Comparison of ENCODE assay signal across 21 cellular contexts in genomic region chr1:211485480-211485857, GRCh38. TPM values are rescaled to one million over a fixed set of nuclear protein-coding genes. Genes with fewer than 3 reads are reported as not detected.
A peak's percentile ranks its signal among the peaks of the same experiment; 100 is the strongest.
DNase-seq lines count a peak whose midpoint lies in the region; TF ChIP-seq lines count a peak whose summit lies in the region.
"Had no signal": no experiment of that assay in that cellular context is flagged by ENCODE, and none has a peak within 500 bp of the region (broad histone marks: within the 10 kb centered on the region; RNA-seq: fewer than 3 reads in every experiment).

No MANE protein-coding gene starts in this region.

- no peak for TF ChIP-seq POLR2A in spleen (IDR thresholded peaks at IDR 0.05)

- H3K36me3 ChIP-seq in WERI-Rb-1 = peaks cover 71% of the 10 kb centered on the region
- H3K36me3 ChIP-seq in left ventricle myocardium inferior = no peaks in the 10 kb centered on the region
- no peaks in the 10 kb centered on the region for H3K36me3 ChIP-seq in spleen
- H3K36me3 ChIP-seq: BLaER1, HAP-1, SJSA1 had no signal

- H3K27ac ChIP-seq in WERI-Rb-1 = peak overlapping the region; percentile 98
- H3K27ac ChIP-seq in left ventricle myocardium inferior (replicated peaks) = peak overlapping the region; percentile 39
- H3K27ac ChIP-seq in spleen = no peak overlapping the region
- H3K27ac ChIP-seq: BLaER1, HL-60, RWPE1, SJSA1 had no signal

- H3K4me3 ChIP-seq in WERI-Rb-1 (ENCODE audit: low read depth, low read length) = peak overlapping the region; percentile 1
- no peak overlapping the region for H3K4me3 ChIP-seq in left ventricle myocardium inferior
- H3K4me3 ChIP-seq in spleen = no peak overlapping the region
- H3K4me3 ChIP-seq: BLaER1, HAP-1, SJSA1 had no signal

- intact Hi-C loops in left ventricle myocardium inferior (cut with micrococcal nuclease) = no loop called here
- intact Hi-C loops in spleen (cut with DNase I; ENCODE audit: low total_unique reads) = no loop called here

- DNase-seq in NCI-H524 (lab: John Stamatoyannopoulos, UW) = peak; percentile 76 to 85
- no peak for DNase-seq in NCI-H524 treated with DMSO at 0.1 percent for 48 hours (lab: John Stamatoyannopoulos, UW)
- no peak for DNase-seq in WERI-Rb-1
- no peak for DNase-seq in left ventricle myocardium inferior
- peak; percentile 51 for DNase-seq in spleen
- no peak for DNase-seq in mucosa of gallbladder (ENCODE audit: low spot score)
- no peak for DNase-seq in NCI-H1092 (lab: John Stamatoyannopoulos, UW)
- DNase-seq: CD8-positive, alpha-beta memory T cell; DND-41; Kasumi-1; NCI-H1417 treated with DMSO at 0.1 percent for 48 hours; NCI-H2081 treated with DMSO at 0.1 percent for 48 hours; NCI-H2227 treated with DMSO at 0.1 percent for 48 hours; NCI-H526 treated with DMSO at 0.1 percent for 48 hours; PC-3 had no signal

- TF ChIP-seq CTCF in WERI-Rb-1 (IDR thresholded peaks at IDR 0.05; ENCODE audit: low read depth, low read length) (no peak), left ventricle myocardium inferior (IDR thresholded peaks at IDR 0.05; ENCODE audit: borderline replicate concordance) (no peak), spleen (IDR thresholded peaks at IDR 0.05 in 8 of 11, conservative IDR thresholded peaks at IDR 0.05 in 3 of 11) (no peak)

- H3K9me3 ChIP-seq in WERI-Rb-1 (ENCODE audit: severe bottlenecking) = no peaks in the 10 kb centered on the region
- H3K9me3 ChIP-seq in left ventricle myocardium inferior (replicated peaks) = no peaks in the 10 kb centered on the region
- no peaks in the 10 kb centered on the region for H3K9me3 ChIP-seq in spleen
- H3K9me3 ChIP-seq: BLaER1, HAP-1, SJSA1 had no signal

- WGBS in spleen, 5 donors = 71 to 83% (median 81%) methylated on average over 6 of the region's 6 CpGs

- peaks cover 6% of the 10 kb centered on the region for H3K4me1 ChIP-seq in left ventricle myocardium inferior
- H3K4me1 ChIP-seq in spleen = no peaks in the 10 kb centered on the region
- H3K4me1 ChIP-seq: HAP-1, SJSA1 had no signal

- H3K27me3 ChIP-seq in WERI-Rb-1 (ENCODE audit: insufficient read depth, low read depth, severe bottlenecking) (no peaks in the 10 kb centered on the region), left ventricle myocardium inferior (ENCODE audit: low read depth) (peaks cover 16% of the 10 kb centered on the region), spleen (replicated peaks in 1 of 7) (peaks cover 0 to 7% (median 0%) of the 10 kb centered on the region in 7 donors)
- H3K27me3 ChIP-seq: BLaER1, SJSA1 had no signal

RNA-seq across cellular contexts. Expression of gene RD3, which starts 6.5 kb away (rescaled TPM):
- total RNA-seq in left ventricle myocardium inferior (not detected), spleen (not detected), mucosa of gallbladder (0.17 TPM)
- polyA plus RNA-seq in spleen = not detected
- total RNA-seq: CD8-positive, alpha-beta memory T cell; PC-3; SJSA1 had no signal
- polyA plus RNA-seq: CD8-positive, alpha-beta memory T cell; IgD-negative memory B cell had no signal

Comparison
In these comparisons a context has a peak if more than half of its experiments do, and no peak if none do; other contexts are left out.
1. DNase-seq: peak in NCI-H524 (2 of 2) and spleen (single experiment); none in NCI-H524 treated with DMSO at 0.1 percent for 48 hours (single experiment), WERI-Rb-1 (single experiment), left ventricle myocardium inferior (single experiment), mucosa of gallbladder (single experiment) and NCI-H1092 (single experiment).
2. H3K27ac ChIP-seq: peak in WERI-Rb-1 (single experiment) and left ventricle myocardium inferior (single experiment); none in spleen (0 of 8).